2 cellular contexts compared by ENCODE assay signal in genomic region chr3:127555108-127555507, GRCh38.
TF ChIP-seq lines count a peak whose summit lies in the region.

No MANE protein-coding gene starts in this region.

TF ChIP-seq in SK-N-SH, 30 proteins besides CTCF, POLR2A, EP300 and RAD21 (continued from another document):
- no peak for TF ChIP-seq USF2 (IDR thresholded peaks at IDR 0.05; ENCODE audit: borderline replicate concordance, low read depth, low read length)

TF ChIP-seq in HEK293, 187 proteins besides CTCF, POLR2A, EP300 and RAD21:
- TF ChIP-seq, protein P1, sequence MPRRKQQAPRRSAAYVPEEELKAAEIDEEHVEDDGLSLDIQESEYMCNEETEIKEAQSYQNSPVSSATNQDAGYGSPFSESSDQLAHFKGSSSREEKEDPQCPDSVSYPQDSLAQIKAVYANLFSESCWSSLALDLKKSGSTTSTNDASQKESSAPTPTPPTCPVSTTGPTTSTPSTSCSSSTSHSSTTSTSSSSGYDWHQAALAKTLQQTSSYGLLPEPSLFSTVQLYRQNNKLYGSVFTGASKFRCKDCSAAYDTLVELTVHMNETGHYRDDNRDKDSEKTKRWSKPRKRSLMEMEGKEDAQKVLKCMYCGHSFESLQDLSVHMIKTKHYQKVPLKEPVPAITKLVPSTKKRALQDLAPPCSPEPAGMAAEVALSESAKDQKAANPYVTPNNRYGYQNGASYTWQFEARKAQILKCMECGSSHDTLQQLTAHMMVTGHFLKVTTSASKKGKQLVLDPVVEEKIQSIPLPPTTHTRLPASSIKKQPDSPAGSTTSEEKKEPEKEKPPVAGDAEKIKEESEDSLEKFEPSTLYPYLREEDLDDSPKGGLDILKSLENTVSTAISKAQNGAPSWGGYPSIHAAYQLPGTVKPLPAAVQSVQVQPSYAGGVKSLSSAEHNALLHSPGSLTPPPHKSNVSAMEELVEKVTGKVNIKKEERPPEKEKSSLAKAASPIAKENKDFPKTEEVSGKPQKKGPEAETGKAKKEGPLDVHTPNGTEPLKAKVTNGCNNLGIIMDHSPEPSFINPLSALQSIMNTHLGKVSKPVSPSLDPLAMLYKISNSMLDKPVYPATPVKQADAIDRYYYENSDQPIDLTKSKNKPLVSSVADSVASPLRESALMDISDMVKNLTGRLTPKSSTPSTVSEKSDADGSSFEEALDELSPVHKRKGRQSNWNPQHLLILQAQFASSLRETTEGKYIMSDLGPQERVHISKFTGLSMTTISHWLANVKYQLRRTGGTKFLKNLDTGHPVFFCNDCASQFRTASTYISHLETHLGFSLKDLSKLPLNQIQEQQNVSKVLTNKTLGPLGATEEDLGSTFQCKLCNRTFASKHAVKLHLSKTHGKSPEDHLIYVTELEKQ (tag by site-specific recombination; IDR thresholded peaks at IDR 0.05; ENCODE audit: borderline replicate concordance), result no peak
- 0 out of 2 replicates have a peak, but pooled peaks have one; percentile 54 for TF ChIP-seq ZFP3 (tag by site-specific recombination; IDR thresholded peaks at IDR 0.05; ENCODE audit: low read depth)
